In genomic region chr13:48892311-48892710, GRCh38 we compare ENCODE assay signal across 9 cellular contexts.
DNase-seq lines count a peak whose midpoint lies in the region; ATAC-seq and TF ChIP-seq lines count a peak whose summit lies in the region.
"Had no signal": no experiment of that assay in that cellular context is flagged by ENCODE, and none has a peak within 500 bp of the region (broad histone marks: within the 10 kb centered on the region; RNA-seq: fewer than 3 reads in every experiment).

No MANE protein-coding gene starts in this region.

- no peaks in the 10 kb centered on the region for H3K36me3 ChIP-seq in endodermal cell (ENCODE audit: control insufficient read depth, insufficient read depth, low read length)
- H3K36me3 ChIP-seq: cardiac muscle cell had no signal

- no peak overlapping the region for H3K27ac ChIP-seq in endodermal cell (ENCODE audit: low read depth, low read length)
- H3K27ac ChIP-seq: cardiac muscle cell had no signal

- 100% methylated on average over 1 to 2 of the region's 2 CpGs for WGBS in endodermal cell (ENCODE audit: insufficient coverage in 1 of 2, insufficient read length in 1 of 2), 2 experiments

- no peak overlapping the region for H3K27ac Mint-ChIP-seq in endodermal cell

- no peaks in the 10 kb centered on the region for H3K4me1 Mint-ChIP-seq in endodermal cell

- H3K9ac ChIP-seq in endodermal cell (ENCODE audit: extremely low read depth, low read length, poor library complexity, severe bottlenecking), result no peak overlapping the region

- H3K27me3 Mint-ChIP-seq in endodermal cell (ENCODE audit: insufficient read depth), result no peaks in the 10 kb centered on the region

- H3K4me3 Mint-ChIP-seq in endodermal cell, result no peak overlapping the region

- DNase-seq in AG10803 (ENCODE audit: low read depth) (peak; percentile 73), HS-27A (ENCODE audit: low read depth) (peak; percentile 19), dedifferentiated amniotic fluid mesenchymal stem cell (ENCODE audit: extremely low spot score) (peak; percentile 73), superior temporal gyrus (ENCODE audit: extremely low spot score) (peak; percentile 84), NCI-H1105 (lab: John Stamatoyannopoulos, UW) (no peak), endodermal cell (no peak), GDM1 (lab: John Stamatoyannopoulos, UW) (no peak)

- H3K9me3 ChIP-seq in endodermal cell (ENCODE audit: control insufficient read depth, low read length), result no peaks in the 10 kb centered on the region

- H3K4me3 ChIP-seq in AG10803 (ENCODE audit: low read length), result no peak overlapping the region
- no peak overlapping the region for H3K4me3 ChIP-seq in endodermal cell (ENCODE audit: low read length)
- H3K4me3 ChIP-seq: cardiac muscle cell had no signal

- no peaks in the 10 kb centered on the region for H3K36me3 Mint-ChIP-seq in endodermal cell (ENCODE audit: low read depth)

- H3K9me3 Mint-ChIP-seq in endodermal cell, result no peaks in the 10 kb centered on the region

- H3K27me3 ChIP-seq in endodermal cell (ENCODE audit: control insufficient read depth, insufficient read depth, low read length, poor library complexity, severe bottlenecking), result no peaks in the 10 kb centered on the region
- H3K27me3 ChIP-seq: cardiac muscle cell had no signal

- TF ChIP-seq CTCF in AG10803 (conservative IDR thresholded peaks at IDR 0.05; ENCODE audit: low read length) (no peak), endodermal cell (conservative IDR thresholded peaks at IDR 0.05) (no peak)

- no peaks in the 10 kb centered on the region for H3K4me1 ChIP-seq in endodermal cell (ENCODE audit: control insufficient read depth, insufficient read depth, low read length)

- peak; percentile 72 for ATAC-seq in GM19455 (IDR thresholded peaks at IDR 0.05; ENCODE audit: unreplicated experiment)

Comparison
In these comparisons a context has a peak if more than half of its experiments do, and no peak if none do; other contexts are left out.
1. DNase-seq: peak in AG10803 (single experiment), HS-27A (single experiment), dedifferentiated amniotic fluid mesenchymal stem cell (single experiment) and superior temporal gyrus (single experiment); none in NCI-H1105 (single experiment), endodermal cell (single experiment) and GDM1 (single experiment).